ENCODE assay signal across 8 cellular contexts in genomic region chr19:55581145-55581827, GRCh38. TPM values are rescaled to one million over a fixed set of nuclear protein-coding genes. Genes with fewer than 3 reads are reported as not detected.
DNase-seq lines count a peak whose midpoint lies in the region; ATAC-seq and TF ChIP-seq lines count a peak whose summit lies in the region.

No MANE protein-coding gene starts in this region.

- intact Hi-C loops in gastrocnemius medialis (cut with DNase I; ENCODE audit: low total_unique reads) = loop anchor here (2.0 kb wide), 2 partner anchors 18 to 54 kb away; partner anchors contain the start of gene FIZ1

- H3K9me3 ChIP-seq in T-helper 17 cell (ENCODE audit: control insufficient read depth, low read length, poor library complexity, severe bottlenecking) (no peaks in the 10 kb centered on the region), gastrocnemius medialis (no peaks in the 10 kb centered on the region)

- H3K27me3 ChIP-seq in gastrocnemius medialis = peaks cover 0 to 9% (median 6%) of the 10 kb centered on the region in 3 donors

- H3K27ac ChIP-seq in gastrocnemius medialis = peak overlapping the region; percentile 96 to 100 (median 98)

- ATAC-seq in T-helper 17 cell (no peak), gastrocnemius medialis (no peak), GM21717 (IDR thresholded peaks at IDR 0.05; ENCODE audit: unreplicated experiment) (no peak)

- H3K4me1 Mint-ChIP-seq in T-helper 17 cell = peaks cover 36% of the 10 kb centered on the region

- peaks cover 0 to 13% of the 10 kb centered on the region in 2 donors for H3K36me3 ChIP-seq in gastrocnemius medialis

- peaks cover 5% of the 10 kb centered on the region for H3K36me3 Mint-ChIP-seq in T-helper 17 cell (ENCODE audit: low read depth)

- peak; percentile 32 for DNase-seq in DMS 273 (lab: John Stamatoyannopoulos, UW; ENCODE audit: unreplicated experiment)
- no peak for DNase-seq in DMS 273 treated with DMSO at 0.1 percent for 48 hours (lab: John Stamatoyannopoulos, UW)
- DNase-seq in T-helper 17 cell = no peak
- no peak for DNase-seq in fibroblast of villous mesenchyme (ENCODE audit: low read depth)
- DNase-seq in gastrocnemius medialis = no peak
- DNase-seq in dermis blood vessel endothelial cell = no peak
- DNase-seq in G401 (ENCODE audit: low spot score) = no peak

- no peak for TF ChIP-seq POLR2A in gastrocnemius medialis (IDR thresholded peaks at IDR 0.05)

- peaks cover 8 to 24% of the 10 kb centered on the region in 2 donors for H3K4me1 ChIP-seq in gastrocnemius medialis

- no peaks in the 10 kb centered on the region for H3K27me3 Mint-ChIP-seq in T-helper 17 cell

- TF ChIP-seq CTCF in fibroblast of villous mesenchyme (IDR thresholded peaks at IDR 0.05; ENCODE audit: insufficient read depth, low read depth, low read length) (no peak), gastrocnemius medialis (IDR thresholded peaks at IDR 0.05 in 4 of 5, conservative IDR thresholded peaks at IDR 0.05 in 1 of 5) (no peak)

- H3K27ac Mint-ChIP-seq in T-helper 17 cell = peak overlapping the region; percentile 62

- in situ Hi-C loops in gastrocnemius medialis (cut with MboI; ENCODE audit: low sequenced_read_pairs in 4 of 4) = loop anchor here in 2 of 4 donors (10.0 kb wide), 2 partner anchors 54 to 66 kb away; no protein-coding TSS in a partner anchor
- in situ Hi-C loops in G401 (cut with HindIII; ENCODE audit: low sequenced_read_pairs) = no loop called here

- H3K4me3 ChIP-seq in fibroblast of villous mesenchyme (ENCODE audit: low read depth, low read length) (peak overlapping the region; percentile 88), gastrocnemius medialis (peak overlapping the region; percentile 92 to 98 (median 96))

- peak overlapping the region; percentile 87 for H3K4me3 Mint-ChIP-seq in T-helper 17 cell

RNA-seq across cellular contexts. Expression of gene ZNF579, which starts 0.6 kb away (rescaled TPM):
- total RNA-seq in T-helper 17 cell = 1 to 10 TPM; 5.9 to 6.2 TPM
- total RNA-seq in fibroblast of villous mesenchyme = 5.6 and 7.7 TPM in 2 replicates
- total RNA-seq in gastrocnemius medialis = 10 to 100 TPM; 15.0 to 19.3 (median 16.8) TPM
- 3.2 and 6.7 TPM in 2 replicates for total RNA-seq in dermis blood vessel endothelial cell
- total RNA-seq in G401 (2014; rRNA removed; shearing (Covaris generic)) = 10.0 and 16.2 TPM in 2 replicates

RNA-seq across cellular contexts. Expression of gene FIZ1, which starts 18.0 kb away (rescaled TPM):
- total RNA-seq in T-helper 17 cell = 10 to 100 TPM in 1 of 2 donors, 1 to 10 TPM in 1; 9.2 to 10.7 TPM
- total RNA-seq in fibroblast of villous mesenchyme = 4.3 and 5.2 TPM in 2 replicates
- 10 to 100 TPM in 1 of 4 donors, 1 to 10 TPM in 3; 6.8 to 11.2 (median 7.4) TPM for total RNA-seq in gastrocnemius medialis
- 3.9 and 4.9 TPM in 2 replicates for total RNA-seq in dermis blood vessel endothelial cell
- total RNA-seq in G401 (2014; rRNA removed; shearing (Covaris generic)) = 5.2 and 7.7 TPM in 2 replicates

RNA-seq across cellular contexts. Expression of gene ZNF524, which starts 18.8 kb away (rescaled TPM):
- total RNA-seq in T-helper 17 cell = 10 to 100 TPM; 16.6 to 17.0 TPM
- 4.7 and 6.4 TPM in 2 replicates for total RNA-seq in fibroblast of villous mesenchyme
- 10 to 100 TPM; 35.6 to 61.7 (median 47.0) TPM for total RNA-seq in gastrocnemius medialis
- 12.3 and 14.8 TPM in 2 replicates for total RNA-seq in dermis blood vessel endothelial cell
- total RNA-seq in G401 (2014; rRNA removed; shearing (Covaris generic)) = 8.4 and 19.8 TPM in 2 replicates

RNA-seq across cellular contexts. Expression of gene ZNF865, which starts 24.2 kb away (rescaled TPM):
- 10 to 100 TPM; 12.6 to 12.8 TPM for total RNA-seq in T-helper 17 cell
- total RNA-seq in fibroblast of villous mesenchyme = 1.3 and 1.9 TPM in 2 replicates
- total RNA-seq in gastrocnemius medialis = 10 to 100 TPM; 10.3 to 23.4 (median 15.2) TPM
- total RNA-seq in dermis blood vessel endothelial cell = 1.4 and 2.6 TPM in 2 replicates
- total RNA-seq in G401 (2014; rRNA removed; shearing (Covaris generic)) = 1.6 and 1.7 TPM in 2 replicates

RNA-seq across cellular contexts. Expression of gene SBK3, which starts 35.9 kb away (rescaled TPM):
- total RNA-seq in T-helper 17 cell (not detected), fibroblast of villous mesenchyme (under 0.01 TPM in 2 replicates), gastrocnemius medialis (10 to 100 TPM in 1 of 4 donors, 1 to 10 TPM in 3; 3.1 to 24.1 (median 6.8) TPM), dermis blood vessel endothelial cell (0.17 and 0.74 TPM in 2 replicates)
- total RNA-seq in G401 (2014; rRNA removed; shearing (Covaris generic)) = 0.31 and 0.37 TPM in 2 replicates
